ENCODE assay signal across 8 cellular contexts in the genomic region with DNA sequence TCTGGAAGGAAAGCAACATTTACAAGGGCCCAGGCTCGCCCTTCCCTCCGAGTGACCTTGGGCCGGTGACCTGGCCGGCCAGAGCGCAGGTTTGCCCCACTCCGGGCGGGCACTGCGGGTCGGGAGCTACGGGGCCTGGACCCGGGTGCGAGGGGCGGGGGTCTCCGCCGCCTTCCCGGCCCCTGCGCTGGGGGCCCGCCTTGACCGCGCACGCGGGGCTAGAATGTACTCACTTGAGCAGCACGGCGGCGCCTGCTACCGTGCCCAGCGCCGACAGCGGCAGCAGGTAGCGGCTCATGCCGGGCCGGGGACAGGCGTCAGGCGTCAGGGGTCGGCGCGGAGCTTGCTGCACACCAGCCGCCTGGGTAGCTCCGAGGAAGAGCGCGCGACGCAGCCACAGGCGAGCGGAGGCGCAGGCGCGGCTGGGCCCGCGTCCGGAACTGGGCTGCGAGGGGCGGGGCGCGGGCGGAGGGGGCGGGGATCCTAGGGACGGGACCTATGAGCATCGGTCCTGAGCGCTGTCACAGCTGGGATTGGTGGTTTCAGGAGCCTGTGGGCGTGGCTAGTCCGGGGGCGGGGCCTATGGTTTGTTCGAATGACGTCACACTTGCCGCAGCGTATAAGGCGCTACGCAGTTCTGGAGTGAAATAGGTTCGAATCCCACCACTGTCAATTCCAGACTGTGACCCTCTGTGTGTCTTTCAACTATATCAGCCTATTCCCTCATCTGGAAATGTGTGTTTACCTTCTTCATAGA. TPM values are rescaled to one million over a fixed set of nuclear protein-coding genes. Genes with fewer than 3 reads are reported as not detected.
DNase-seq lines count a peak whose midpoint lies in the region; ATAC-seq, FAIRE-seq and TF ChIP-seq lines count a peak whose summit lies in the region.

A gene with protein sequence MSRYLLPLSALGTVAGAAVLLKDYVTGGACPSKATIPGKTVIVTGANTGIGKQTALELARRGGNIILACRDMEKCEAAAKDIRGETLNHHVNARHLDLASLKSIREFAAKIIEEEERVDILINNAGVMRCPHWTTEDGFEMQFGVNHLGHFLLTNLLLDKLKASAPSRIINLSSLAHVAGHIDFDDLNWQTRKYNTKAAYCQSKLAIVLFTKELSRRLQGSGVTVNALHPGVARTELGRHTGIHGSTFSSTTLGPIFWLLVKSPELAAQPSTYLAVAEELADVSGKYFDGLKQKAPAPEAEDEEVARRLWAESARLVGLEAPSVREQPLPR (minus strand): TSS at position 414 of the 757 bp plus-strand sequence. CDS start 116 bp downstream, at position 298.

- H3K36me3 ChIP-seq in astrocyte (ENCODE audit: insufficient read depth, low read length) = no peaks in the 10 kb centered on the region
- H3K36me3 ChIP-seq in rectal smooth muscle tissue (ENCODE audit: control insufficient read depth, insufficient read depth, low read length) = peaks cover 8% of the 10 kb centered on the region
- H3K36me3 ChIP-seq in vagina = peaks cover 0 to 11% of the 10 kb centered on the region in 2 donors

- H3K4me3 ChIP-seq in astrocyte (ENCODE audit: insufficient read depth, low read depth, low read length) (peak within 1 kb of the TSS; percentile 73), rectal smooth muscle tissue (ENCODE audit: low read length) (peak within 1 kb of the TSS; percentile 68), vagina (peak within 1 kb of the TSS; percentile 68 to 71)

- no peak for FAIRE-seq in astrocyte (lab: Jason Lieb, UNC)

- H3K4me3 Mint-ChIP-seq in astrocyte (ENCODE audit: unreplicated experiment) = peak within 1 kb of the TSS; percentile 91

- H3K27ac Mint-ChIP-seq in astrocyte (ENCODE audit: unreplicated experiment) = peak within 1 kb of the TSS; percentile 62

- H3K4me1 ChIP-seq in astrocyte (ENCODE audit: insufficient read depth, low read length) (peaks cover 6% of the 10 kb centered on the region), rectal smooth muscle tissue (ENCODE audit: control insufficient read depth, insufficient read depth, low read length) (no peaks in the 10 kb centered on the region), vagina (peaks cover 12% of the 10 kb centered on the region)

- no peak for TF ChIP-seq POLR2A in vagina (IDR thresholded peaks at IDR 0.05)

- H3K27me3 Mint-ChIP-seq in astrocyte (ENCODE audit: low read depth, unreplicated experiment) = peaks cover 32% of the 10 kb centered on the region

- H3K27me3 ChIP-seq in astrocyte (ENCODE audit: insufficient read depth, low read length) (peaks cover 10% of the 10 kb centered on the region), rectal smooth muscle tissue (ENCODE audit: control insufficient read depth, insufficient read depth, low read length) (peaks cover 3% of the 10 kb centered on the region), vagina (no peaks in the 10 kb centered on the region)

- ATAC-seq in GM18502 (IDR thresholded peaks at IDR 0.05; ENCODE audit: poor library complexity, unreplicated experiment) = peak; percentile 93
- ATAC-seq in HG02970 (IDR thresholded peaks at IDR 0.05; ENCODE audit: low FRiP score, unreplicated experiment) = peak; percentile 89

- intact Hi-C loops in vagina (cut with DNase I) = no loop called here

- DNase-seq in NCI-H2081 (lab: John Stamatoyannopoulos, UW) = peak; percentile 89 to 93
- peak; percentile 91 for DNase-seq in T-helper 22 cell (ENCODE audit: low read depth)
- peak; percentile 78 for DNase-seq in astrocyte (ENCODE audit: low read depth)
- DNase-seq in hepatic stellate cell (ENCODE audit: low spot score) = peak; percentile 99
- no peak for DNase-seq in vagina (ENCODE audit: extremely low spot score in 2 of 2)

- H3K36me3 Mint-ChIP-seq in astrocyte (ENCODE audit: low read depth, unreplicated experiment) = peaks cover 10% of the 10 kb centered on the region

- H3K4me2 ChIP-seq in astrocyte (ENCODE audit: low read length) = peak within 1 kb of the TSS; percentile 94

- no peaks in the 10 kb centered on the region for H4K20me1 ChIP-seq in astrocyte (ENCODE audit: insufficient read depth, low read length)

- no peaks in the 10 kb centered on the region for H3K9me3 ChIP-seq in astrocyte (ENCODE audit: insufficient read depth, low read depth, low read length)
- H3K9me3 ChIP-seq in vagina = no peaks in the 10 kb centered on the region

- H3K9ac ChIP-seq in astrocyte (ENCODE audit: low read length) (peak within 1 kb of the TSS; percentile 80), rectal smooth muscle tissue (ENCODE audit: low read length) (peak within 1 kb of the TSS; percentile 16)

- peaks cover 4% of the 10 kb centered on the region for H3K79me2 ChIP-seq in astrocyte (ENCODE audit: insufficient read depth, low read length)

- H3K9me3 Mint-ChIP-seq in astrocyte (ENCODE audit: unreplicated experiment) = peaks cover 6% of the 10 kb centered on the region

- peak within 1 kb of the TSS; percentile 86 for H2AFZ ChIP-seq in astrocyte (ENCODE audit: low read depth, low read length)

- no peak for TF ChIP-seq CTCF in astrocyte (IDR thresholded peaks at IDR 0.05; ENCODE audit: insufficient read depth, low read depth, low read length)
- TF ChIP-seq CTCF in vagina (IDR thresholded peaks at IDR 0.05) = no peak

- H3K4me1 Mint-ChIP-seq in astrocyte (ENCODE audit: low read depth, unreplicated experiment) = peaks cover 6% of the 10 kb centered on the region

- H3K27ac ChIP-seq in astrocyte (ENCODE audit: low read depth, low read length) (peak within 1 kb of the TSS; percentile 33), rectal smooth muscle tissue (ENCODE audit: low read depth, low read length) (peak within 1 kb of the TSS; percentile 43), vagina (peak within 1 kb of the TSS; percentile 45)

RNA-seq across cellular contexts. Expression of the gene that starts here (rescaled TPM):
- total RNA-seq in astrocyte (18.8 and 22.6 TPM in 2 replicates), vagina (37.3 TPM)

Comparison
In these comparisons a context has a peak if more than half of its experiments do, and no peak if none do; other contexts are left out.
1. DNase-seq: peak in NCI-H2081 (2 of 2), T-helper 22 cell (single experiment), astrocyte (single experiment) and hepatic stellate cell (single experiment); none in vagina (0 of 2).
2. Peak in every context shown above with its lines, with median percentiles within 50 percentile points of each other: H3K27ac ChIP-seq and H3K4me3 ChIP-seq.